ENCODE assay signal across 1 cellular context in the genomic region with DNA sequence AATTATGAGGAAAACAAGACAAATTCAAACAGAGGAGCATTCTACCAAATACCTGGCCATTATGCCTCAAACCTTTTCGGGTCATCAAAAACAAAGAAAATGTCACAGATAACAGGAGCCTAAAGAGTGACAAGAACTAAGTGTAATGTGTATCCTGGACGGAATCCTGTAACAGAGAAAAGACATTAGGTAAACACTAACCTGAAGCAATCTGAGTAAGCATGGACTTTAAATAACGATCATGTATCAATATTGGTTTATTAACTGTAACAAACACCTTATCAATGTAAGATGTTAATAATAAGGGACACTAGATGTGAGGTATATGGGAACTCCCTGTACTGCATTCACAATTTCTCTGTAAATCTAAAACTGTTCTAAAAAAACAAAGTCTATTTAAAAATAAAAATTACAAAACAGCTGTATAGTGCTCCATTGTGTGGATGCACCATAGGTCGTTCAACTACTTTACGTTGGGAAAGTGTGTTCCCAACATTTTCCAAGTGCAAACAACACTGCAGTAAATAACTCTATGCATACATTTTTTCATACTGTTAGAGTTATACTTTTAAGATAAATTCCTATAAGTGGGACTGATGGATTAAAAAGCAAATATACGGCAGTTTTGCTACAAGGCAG.
TF ChIP-seq lines count a peak whose summit lies in the region.

No MANE protein-coding gene starts in this region.

TF ChIP-seq in HepG2, 621 proteins besides CTCF, POLR2A, EP300 and RAD21 (continued from another document and continues in another):
- TF ChIP-seq, protein P1, sequence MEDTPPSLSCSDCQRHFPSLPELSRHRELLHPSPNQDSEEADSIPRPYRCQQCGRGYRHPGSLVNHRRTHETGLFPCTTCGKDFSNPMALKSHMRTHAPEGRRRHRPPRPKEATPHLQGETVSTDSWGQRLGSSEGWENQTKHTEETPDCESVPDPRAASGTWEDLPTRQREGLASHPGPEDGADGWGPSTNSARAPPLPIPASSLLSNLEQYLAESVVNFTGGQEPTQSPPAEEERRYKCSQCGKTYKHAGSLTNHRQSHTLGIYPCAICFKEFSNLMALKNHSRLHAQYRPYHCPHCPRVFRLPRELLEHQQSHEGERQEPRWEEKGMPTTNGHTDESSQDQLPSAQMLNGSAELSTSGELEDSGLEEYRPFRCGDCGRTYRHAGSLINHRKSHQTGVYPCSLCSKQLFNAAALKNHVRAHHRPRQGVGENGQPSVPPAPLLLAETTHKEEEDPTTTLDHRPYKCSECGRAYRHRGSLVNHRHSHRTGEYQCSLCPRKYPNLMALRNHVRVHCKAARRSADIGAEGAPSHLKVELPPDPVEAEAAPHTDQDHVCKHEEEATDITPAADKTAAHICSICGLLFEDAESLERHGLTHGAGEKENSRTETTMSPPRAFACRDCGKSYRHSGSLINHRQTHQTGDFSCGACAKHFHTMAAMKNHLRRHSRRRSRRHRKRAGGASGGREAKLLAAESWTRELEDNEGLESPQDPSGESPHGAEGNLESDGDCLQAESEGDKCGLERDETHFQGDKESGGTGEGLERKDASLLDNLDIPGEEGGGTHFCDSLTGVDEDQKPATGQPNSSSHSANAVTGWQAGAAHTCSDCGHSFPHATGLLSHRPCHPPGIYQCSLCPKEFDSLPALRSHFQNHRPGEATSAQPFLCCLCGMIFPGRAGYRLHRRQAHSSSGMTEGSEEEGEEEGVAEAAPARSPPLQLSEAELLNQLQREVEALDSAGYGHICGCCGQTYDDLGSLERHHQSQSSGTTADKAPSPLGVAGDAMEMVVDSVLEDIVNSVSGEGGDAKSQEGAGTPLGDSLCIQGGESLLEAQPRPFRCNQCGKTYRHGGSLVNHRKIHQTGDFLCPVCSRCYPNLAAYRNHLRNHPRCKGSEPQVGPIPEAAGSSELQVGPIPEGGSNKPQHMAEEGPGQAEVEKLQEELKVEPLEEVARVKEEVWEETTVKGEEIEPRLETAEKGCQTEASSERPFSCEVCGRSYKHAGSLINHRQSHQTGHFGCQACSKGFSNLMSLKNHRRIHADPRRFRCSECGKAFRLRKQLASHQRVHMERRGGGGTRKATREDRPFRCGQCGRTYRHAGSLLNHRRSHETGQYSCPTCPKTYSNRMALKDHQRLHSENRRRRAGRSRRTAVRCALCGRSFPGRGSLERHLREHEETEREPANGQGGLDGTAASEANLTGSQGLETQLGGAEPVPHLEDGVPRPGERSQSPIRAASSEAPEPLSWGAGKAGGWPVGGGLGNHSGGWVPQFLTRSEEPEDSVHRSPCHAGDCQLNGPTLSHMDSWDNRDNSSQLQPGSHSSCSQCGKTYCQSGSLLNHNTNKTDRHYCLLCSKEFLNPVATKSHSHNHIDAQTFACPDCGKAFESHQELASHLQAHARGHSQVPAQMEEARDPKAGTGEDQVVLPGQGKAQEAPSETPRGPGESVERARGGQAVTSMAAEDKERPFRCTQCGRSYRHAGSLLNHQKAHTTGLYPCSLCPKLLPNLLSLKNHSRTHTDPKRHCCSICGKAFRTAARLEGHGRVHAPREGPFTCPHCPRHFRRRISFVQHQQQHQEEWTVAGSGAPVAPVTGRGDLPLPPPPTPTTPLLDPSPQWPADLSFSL (CRISPR knock-in tag; IDR thresholded peaks at IDR 0.05) = no peak
- TF ChIP-seq MXI1 (IDR thresholded peaks at IDR 0.05; ENCODE audit: borderline replicate concordance, low read depth, low read length) (peak; percentile 13; the same call in 1 of the 3 replicates), TAF15 (IDR thresholded peaks at IDR 0.05; ENCODE audit: low read depth, low read length, poor library complexity, severe bottlenecking) (no peak), PCBP1 (IDR thresholded peaks at IDR 0.05; ENCODE audit: borderline replicate concordance, low read depth, low read length) (no peak), SRY (CRISPR knock-in tag; IDR thresholded peaks at IDR 0.05) (no peak), CBX2 (IDR thresholded peaks at IDR 0.05; ENCODE audit: low read depth, low read length) (no peak), CBX2 (CRISPR knock-in tag; IDR thresholded peaks at IDR 0.05; ENCODE audit: low read depth) (no peak), TBP (CRISPR knock-in tag; IDR thresholded peaks at IDR 0.05) (no peak), SPEN (CRISPR knock-in tag; IDR thresholded peaks at IDR 0.05; ENCODE audit: low read depth) (no peak), NCOA2 (CRISPR knock-in tag; IDR thresholded peaks at IDR 0.05) (peak; percentile 76), SP1 (IDR thresholded peaks at IDR 0.05) (no peak), SP1 (CRISPR knock-in tag; IDR thresholded peaks at IDR 0.05) (no peak), ZNF709 (CRISPR knock-in tag; IDR thresholded peaks at IDR 0.05) (no peak), MLLT10 (CRISPR knock-in tag; IDR thresholded peaks at IDR 0.05) (no peak), ZNF777 (CRISPR knock-in tag; IDR thresholded peaks at IDR 0.05) (no peak), RFX3 (CRISPR knock-in tag; IDR thresholded peaks at IDR 0.05) (no peak), ZNF564 (CRISPR knock-in tag; IDR thresholded peaks at IDR 0.05) (no peak), GATAD2A (CRISPR knock-in tag; IDR thresholded peaks at IDR 0.05) (peak; percentile 91), ATF7 (IDR thresholded peaks at IDR 0.05) (no peak), ATF7 (CRISPR knock-in tag; IDR thresholded peaks at IDR 0.05) (no peak), NR2F6 (IDR thresholded peaks at IDR 0.05) (peak; percentile 42; the same call in 1 of the 2 replicates), NR2F6 (CRISPR knock-in tag; IDR thresholded peaks at IDR 0.05) (peak; percentile 16; the same call in 1 of the 2 replicates), TCF7 (IDR thresholded peaks at IDR 0.05; ENCODE audit: low read depth) (peak; percentile 39; the same call in 1 of the 2 replicates), ZBTB8A (CRISPR knock-in tag; IDR thresholded peaks at IDR 0.05; ENCODE audit: borderline replicate concordance, low read depth) (no peak), MAF1 (CRISPR knock-in tag; IDR thresholded peaks at IDR 0.05; ENCODE audit: borderline replicate concordance) (no peak), NFE2L2 (IDR thresholded peaks at IDR 0.05; ENCODE audit: low read length) (no peak), SIX4 (CRISPR knock-in tag; IDR thresholded peaks at IDR 0.05) (no peak), ZNF615 (CRISPR knock-in tag; IDR thresholded peaks at IDR 0.05; ENCODE audit: borderline replicate concordance) (no peak), ZNF180 (CRISPR knock-in tag; IDR thresholded peaks at IDR 0.05; ENCODE audit: borderline replicate concordance, low read depth) (no peak), RARG (CRISPR knock-in tag; IDR thresholded peaks at IDR 0.05; ENCODE audit: low read depth) (no peak), SAP130 (CRISPR knock-in tag; IDR thresholded peaks at IDR 0.05; ENCODE audit: low read depth) (peak; percentile 62; the same call in 1 of the 2 replicates), RNF2 (conservative IDR thresholded peaks at IDR 0.05; ENCODE audit: low read depth) (no peak), ATF1 (CRISPR knock-in tag; IDR thresholded peaks at IDR 0.05) (no peak), SNAI1 (CRISPR knock-in tag; IDR thresholded peaks at IDR 0.05; ENCODE audit: borderline replicate concordance) (no peak), MED1 (CRISPR knock-in tag; IDR thresholded peaks at IDR 0.05) (peak; percentile 48; the same call in 1 of the 2 replicates), ZNF44 (CRISPR knock-in tag; IDR thresholded peaks at IDR 0.05) (no peak)
- TF ChIP-seq, protein P2, sequence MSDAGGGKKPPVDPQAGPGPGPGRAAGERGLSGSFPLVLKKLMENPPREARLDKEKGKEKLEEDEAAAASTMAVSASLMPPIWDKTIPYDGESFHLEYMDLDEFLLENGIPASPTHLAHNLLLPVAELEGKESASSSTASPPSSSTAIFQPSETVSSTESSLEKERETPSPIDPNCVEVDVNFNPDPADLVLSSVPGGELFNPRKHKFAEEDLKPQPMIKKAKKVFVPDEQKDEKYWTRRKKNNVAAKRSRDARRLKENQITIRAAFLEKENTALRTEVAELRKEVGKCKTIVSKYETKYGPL (CRISPR knock-in tag; IDR thresholded peaks at IDR 0.05) = no peak
- TF ChIP-seq, protein P3, sequence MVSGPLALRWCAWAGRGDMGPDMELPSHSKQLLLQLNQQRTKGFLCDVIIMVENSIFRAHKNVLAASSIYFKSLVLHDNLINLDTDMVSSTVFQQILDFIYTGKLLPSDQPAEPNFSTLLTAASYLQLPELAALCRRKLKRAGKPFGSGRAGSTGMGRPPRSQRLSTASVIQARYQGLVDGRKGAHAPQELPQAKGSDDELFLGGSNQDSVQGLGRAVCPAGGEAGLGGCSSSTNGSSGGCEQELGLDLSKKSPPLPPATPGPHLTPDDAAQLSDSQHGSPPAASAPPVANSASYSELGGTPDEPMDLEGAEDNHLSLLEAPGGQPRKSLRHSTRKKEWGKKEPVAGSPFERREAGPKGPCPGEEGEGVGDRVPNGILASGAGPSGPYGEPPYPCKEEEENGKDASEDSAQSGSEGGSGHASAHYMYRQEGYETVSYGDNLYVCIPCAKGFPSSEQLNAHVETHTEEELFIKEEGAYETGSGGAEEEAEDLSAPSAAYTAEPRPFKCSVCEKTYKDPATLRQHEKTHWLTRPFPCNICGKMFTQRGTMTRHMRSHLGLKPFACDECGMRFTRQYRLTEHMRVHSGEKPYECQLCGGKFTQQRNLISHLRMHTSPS (CRISPR knock-in tag; IDR thresholded peaks at IDR 0.05; ENCODE audit: low read depth) = no peak
- TF ChIP-seq, protein P4, sequence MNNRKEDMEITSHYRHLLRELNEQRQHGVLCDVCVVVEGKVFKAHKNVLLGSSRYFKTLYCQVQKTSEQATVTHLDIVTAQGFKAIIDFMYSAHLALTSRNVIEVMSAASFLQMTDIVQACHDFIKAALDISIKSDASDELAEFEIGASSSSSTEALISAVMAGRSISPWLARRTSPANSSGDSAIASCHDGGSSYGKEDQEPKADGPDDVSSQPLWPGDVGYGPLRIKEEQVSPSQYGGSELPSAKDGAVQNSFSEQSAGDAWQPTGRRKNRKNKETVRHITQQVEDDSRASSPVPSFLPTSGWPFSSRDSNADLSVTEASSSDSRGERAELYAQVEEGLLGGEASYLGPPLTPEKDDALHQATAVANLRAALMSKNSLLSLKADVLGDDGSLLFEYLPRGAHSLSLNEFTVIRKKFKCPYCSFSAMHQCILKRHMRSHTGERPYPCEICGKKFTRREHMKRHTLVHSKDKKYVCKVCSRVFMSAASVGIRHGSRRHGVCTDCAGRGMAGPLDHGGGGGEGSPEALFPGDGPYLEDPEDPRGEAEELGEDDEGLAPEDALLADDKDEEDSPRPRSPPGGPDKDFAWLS (CRISPR knock-in tag; IDR thresholded peaks at IDR 0.05; ENCODE audit: borderline replicate concordance) = no peak
- TF ChIP-seq, protein P5, sequence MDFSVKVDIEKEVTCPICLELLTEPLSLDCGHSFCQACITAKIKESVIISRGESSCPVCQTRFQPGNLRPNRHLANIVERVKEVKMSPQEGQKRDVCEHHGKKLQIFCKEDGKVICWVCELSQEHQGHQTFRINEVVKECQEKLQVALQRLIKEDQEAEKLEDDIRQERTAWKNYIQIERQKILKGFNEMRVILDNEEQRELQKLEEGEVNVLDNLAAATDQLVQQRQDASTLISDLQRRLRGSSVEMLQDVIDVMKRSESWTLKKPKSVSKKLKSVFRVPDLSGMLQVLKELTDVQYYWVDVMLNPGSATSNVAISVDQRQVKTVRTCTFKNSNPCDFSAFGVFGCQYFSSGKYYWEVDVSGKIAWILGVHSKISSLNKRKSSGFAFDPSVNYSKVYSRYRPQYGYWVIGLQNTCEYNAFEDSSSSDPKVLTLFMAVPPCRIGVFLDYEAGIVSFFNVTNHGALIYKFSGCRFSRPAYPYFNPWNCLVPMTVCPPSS (IDR thresholded peaks at IDR 0.05) = no peak
- TF ChIP-seq, protein P6, sequence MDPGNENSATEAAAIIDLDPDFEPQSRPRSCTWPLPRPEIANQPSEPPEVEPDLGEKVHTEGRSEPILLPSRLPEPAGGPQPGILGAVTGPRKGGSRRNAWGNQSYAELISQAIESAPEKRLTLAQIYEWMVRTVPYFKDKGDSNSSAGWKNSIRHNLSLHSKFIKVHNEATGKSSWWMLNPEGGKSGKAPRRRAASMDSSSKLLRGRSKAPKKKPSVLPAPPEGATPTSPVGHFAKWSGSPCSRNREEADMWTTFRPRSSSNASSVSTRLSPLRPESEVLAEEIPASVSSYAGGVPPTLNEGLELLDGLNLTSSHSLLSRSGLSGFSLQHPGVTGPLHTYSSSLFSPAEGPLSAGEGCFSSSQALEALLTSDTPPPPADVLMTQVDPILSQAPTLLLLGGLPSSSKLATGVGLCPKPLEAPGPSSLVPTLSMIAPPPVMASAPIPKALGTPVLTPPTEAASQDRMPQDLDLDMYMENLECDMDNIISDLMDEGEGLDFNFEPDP (CRISPR knock-in tag; conservative IDR thresholded peaks at IDR 0.05) = no peak
- TF ChIP-seq, protein P7, sequence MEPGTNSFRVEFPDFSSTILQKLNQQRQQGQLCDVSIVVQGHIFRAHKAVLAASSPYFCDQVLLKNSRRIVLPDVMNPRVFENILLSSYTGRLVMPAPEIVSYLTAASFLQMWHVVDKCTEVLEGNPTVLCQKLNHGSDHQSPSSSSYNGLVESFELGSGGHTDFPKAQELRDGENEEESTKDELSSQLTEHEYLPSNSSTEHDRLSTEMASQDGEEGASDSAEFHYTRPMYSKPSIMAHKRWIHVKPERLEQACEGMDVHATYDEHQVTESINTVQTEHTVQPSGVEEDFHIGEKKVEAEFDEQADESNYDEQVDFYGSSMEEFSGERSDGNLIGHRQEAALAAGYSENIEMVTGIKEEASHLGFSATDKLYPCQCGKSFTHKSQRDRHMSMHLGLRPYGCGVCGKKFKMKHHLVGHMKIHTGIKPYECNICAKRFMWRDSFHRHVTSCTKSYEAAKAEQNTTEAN (CRISPR knock-in tag; conservative IDR thresholded peaks at IDR 0.05) = peak; percentile 57; the same call in 1 of the 2 replicates
- TF ChIP-seq, protein P8, sequence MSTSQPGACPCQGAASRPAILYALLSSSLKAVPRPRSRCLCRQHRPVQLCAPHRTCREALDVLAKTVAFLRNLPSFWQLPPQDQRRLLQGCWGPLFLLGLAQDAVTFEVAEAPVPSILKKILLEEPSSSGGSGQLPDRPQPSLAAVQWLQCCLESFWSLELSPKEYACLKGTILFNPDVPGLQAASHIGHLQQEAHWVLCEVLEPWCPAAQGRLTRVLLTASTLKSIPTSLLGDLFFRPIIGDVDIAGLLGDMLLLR (CRISPR knock-in tag; IDR thresholded peaks at IDR 0.05) = no peak
- TF ChIP-seq, protein P9, sequence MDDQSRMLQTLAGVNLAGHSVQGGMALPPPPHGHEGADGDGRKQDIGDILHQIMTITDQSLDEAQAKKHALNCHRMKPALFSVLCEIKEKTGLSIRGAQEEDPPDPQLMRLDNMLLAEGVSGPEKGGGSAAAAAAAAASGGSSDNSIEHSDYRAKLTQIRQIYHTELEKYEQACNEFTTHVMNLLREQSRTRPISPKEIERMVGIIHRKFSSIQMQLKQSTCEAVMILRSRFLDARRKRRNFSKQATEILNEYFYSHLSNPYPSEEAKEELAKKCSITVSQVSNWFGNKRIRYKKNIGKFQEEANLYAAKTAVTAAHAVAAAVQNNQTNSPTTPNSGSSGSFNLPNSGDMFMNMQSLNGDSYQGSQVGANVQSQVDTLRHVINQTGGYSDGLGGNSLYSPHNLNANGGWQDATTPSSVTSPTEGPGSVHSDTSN (CRISPR knock-in tag; IDR thresholded peaks at IDR 0.05; ENCODE audit: borderline replicate concordance) = no peak
- TF ChIP-seq, protein P10, sequence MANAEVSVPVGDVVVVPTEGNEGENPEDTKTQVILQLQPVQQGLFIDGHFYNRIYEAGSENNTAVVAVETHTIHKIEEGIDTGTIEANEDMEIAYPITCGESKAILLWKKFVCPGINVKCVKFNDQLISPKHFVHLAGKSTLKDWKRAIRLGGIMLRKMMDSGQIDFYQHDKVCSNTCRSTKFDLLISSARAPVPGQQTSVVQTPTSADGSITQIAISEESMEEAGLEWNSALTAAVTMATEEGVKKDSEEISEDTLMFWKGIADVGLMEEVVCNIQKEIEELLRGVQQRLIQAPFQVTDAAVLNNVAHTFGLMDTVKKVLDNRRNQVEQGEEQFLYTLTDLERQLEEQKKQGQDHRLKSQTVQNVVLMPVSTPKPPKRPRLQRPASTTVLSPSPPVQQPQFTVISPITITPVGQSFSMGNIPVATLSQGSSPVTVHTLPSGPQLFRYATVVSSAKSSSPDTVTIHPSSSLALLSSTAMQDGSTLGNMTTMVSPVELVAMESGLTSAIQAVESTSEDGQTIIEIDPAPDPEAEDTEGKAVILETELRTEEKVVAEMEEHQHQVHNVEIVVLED (CRISPR knock-in tag; IDR thresholded peaks at IDR 0.05; ENCODE audit: borderline replicate concordance) = no peak
